19 cellular contexts compared by ENCODE assay signal in the genomic region with DNA sequence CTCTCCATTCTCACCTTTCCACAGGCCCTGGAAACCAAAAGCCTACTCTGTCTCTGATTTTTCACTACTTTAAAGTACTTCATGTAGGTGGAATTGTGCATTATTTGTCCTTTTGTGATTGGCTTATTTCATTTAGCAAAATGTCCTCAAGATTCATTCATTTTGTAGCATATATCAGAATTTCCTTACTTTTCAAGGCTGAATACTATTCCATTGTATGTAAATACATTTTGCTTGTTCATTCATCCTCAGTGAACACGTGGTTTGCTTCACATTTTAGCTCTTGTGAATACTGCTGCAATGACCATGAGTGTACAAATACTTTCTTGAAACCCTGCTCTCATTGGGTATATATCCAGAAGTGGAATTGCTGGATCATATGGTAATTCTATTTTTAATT. TPM values are rescaled to one million over a fixed set of nuclear protein-coding genes. Genes with fewer than 3 reads are reported as not detected.
DNase-seq lines count a peak whose midpoint lies in the region; ATAC-seq, FAIRE-seq and TF ChIP-seq lines count a peak whose summit lies in the region.
"Had no signal": no experiment of that assay in that cellular context is flagged by ENCODE, and none has a peak within 500 bp of the region (broad histone marks: within the 10 kb centered on the region; RNA-seq: fewer than 3 reads in every experiment).

No MANE protein-coding gene starts in this region.

- no peaks in the 10 kb centered on the region for H3K79me1 ChIP-seq in H1 (ENCODE audit: low read depth, low read length)

- H2BK5ac ChIP-seq in H1 (ENCODE audit: low read depth, low read length) = no peak overlapping the region

- H3K27ac ChIP-seq in A549 (no peak overlapping the region), HEK293 (ENCODE audit: extremely low read depth, low read depth, low read length) (no peak overlapping the region), H1 (ENCODE audit: low read depth, low read length) (no peak overlapping the region), lower lobe of right lung (no peak overlapping the region)
- H3K27ac ChIP-seq: 22Rv1 had no signal

- no peaks in the 10 kb centered on the region for H3K36me3 ChIP-seq in HEK293 (ENCODE audit: control insufficient read depth in 2 of 2, insufficient read depth in 1 of 2, low read length in 2 of 2)
- H3K36me3 ChIP-seq in H1 (ENCODE audit: control insufficient read depth in 2 of 4, insufficient read depth in 4 of 4, low read length in 3 of 4) = peaks cover 0 to 18% (median 6%) of the 10 kb centered on the region in 4 experiments; a peak in 3 of 8 replicates
- no peaks in the 10 kb centered on the region for H3K36me3 ChIP-seq in BE2C
- H3K36me3 ChIP-seq in lower lobe of right lung = no peaks in the 10 kb centered on the region

- POLR2A ChIA-PET in A549 (lab: Yijun Ruan, JAX) (no interaction called here), HEK293 (lab: Yijun Ruan, JAX) (interaction anchor here (0.8 kb wide), 1 partner anchor 9 kb away, joined by 3 read pairs; a partner anchor contains a TSS), H1 (lab: Charles Lee; ENCODE audit: partially characterized antibody) (interaction anchor here (1.3 to 1.8 kb wide), 2 partner anchors 15 to 18 kb away, joined by 4 to 7 read pairs; no protein-coding TSS in a partner anchor)

- ATAC-seq in A549 = no peak
- ATAC-seq in lower lobe of right lung = no peak
- ATAC-seq: HCT116 had no signal

- H3K14ac ChIP-seq in H1 (ENCODE audit: insufficient read length) = no peak overlapping the region

- no peak overlapping the region for H3K23ac ChIP-seq in H1 (ENCODE audit: insufficient read length)

- no peak overlapping the region for H3K4me3 ChIP-seq in A549
- H3K4me3 ChIP-seq in HEK293 (ENCODE audit: low read depth, low read length) = no peak overlapping the region
- H3K4me3 ChIP-seq in H1 (ENCODE audit: extremely low read depth in 1 of 4, insufficient read depth in 2 of 4, low read depth in 3 of 4, low read length in 4 of 4) = no peak overlapping the region
- no peak overlapping the region for H3K4me3 ChIP-seq in BE2C (ENCODE audit: low read depth, low read length)
- no peak overlapping the region for H3K4me3 ChIP-seq in lower lobe of right lung

- H3K23me2 ChIP-seq in H1 (ENCODE audit: low read depth, low read length) = no peaks in the 10 kb centered on the region

- no peak overlapping the region for H3K56ac ChIP-seq in H1 (replicated peaks; ENCODE audit: insufficient read length, low read depth, low read length)

- no peak for TF ChIP-seq CTCF in A549 (IDR thresholded peaks at IDR 0.05)
- TF ChIP-seq CTCF in HEK293 (tag by site-specific recombination; IDR thresholded peaks at IDR 0.05) = no peak
- TF ChIP-seq CTCF in H1 (IDR thresholded peaks at IDR 0.05; ENCODE audit: control extremely low read depth in 1 of 3, insufficient read depth in 1 of 3, low read depth in 1 of 3, low read length in 3 of 3) = no peak
- no peak for TF ChIP-seq CTCF in BE2C (IDR thresholded peaks at IDR 0.05; ENCODE audit: low read depth, low read length)
- TF ChIP-seq CTCF in lower lobe of right lung (IDR thresholded peaks at IDR 0.05) = no peak

- TF ChIP-seq RAD21 in A549 (conservative IDR thresholded peaks at IDR 0.05 in 1 of 2, IDR thresholded peaks at IDR 0.05 in 1 of 2) (no peak), H1 (IDR thresholded peaks at IDR 0.05 in 1 of 2, conservative IDR thresholded peaks at IDR 0.05 in 1 of 2; ENCODE audit: low read depth in 2 of 2, low read length in 2 of 2) (no peak)

- peaks cover 5 to 6% of the 10 kb centered on the region in 2 experiments for H4K20me1 ChIP-seq in H1 (replicated peaks in 1 of 2; ENCODE audit: control insufficient read depth in 1 of 2, insufficient read depth in 2 of 2, low read length in 2 of 2)

- TF ChIP-seq POLR2A in A549 (IDR thresholded peaks at IDR 0.05; ENCODE audit: low read length) = no peak
- no peak for TF ChIP-seq POLR2A in H1 (IDR thresholded peaks at IDR 0.05; ENCODE audit: control extremely low read depth in 1 of 2, low read depth in 2 of 2, low read length in 2 of 2)

- no peak overlapping the region for H2AFZ ChIP-seq in H1 (ENCODE audit: low read length)

- no peak overlapping the region for H3K4ac ChIP-seq in H1 (replicated peaks; ENCODE audit: insufficient read length, low read depth, low read length)

- H3K27me3 ChIP-seq in H1 (replicated peaks in 1 of 4; ENCODE audit: control insufficient read depth in 3 of 4, extremely low read depth in 1 of 4, insufficient read depth in 3 of 4, low read length in 3 of 4) (no peaks in the 10 kb centered on the region), BE2C (no peaks in the 10 kb centered on the region), lower lobe of right lung (ENCODE audit: low read depth) (no peaks in the 10 kb centered on the region)

- no peak overlapping the region for H4K5ac ChIP-seq in H1 (ENCODE audit: insufficient read length, low read depth, low read length)

- H3K9me3 ChIP-seq in A549 (no peaks in the 10 kb centered on the region), HEK293 (ENCODE audit: control insufficient read depth, insufficient read depth, low read depth, low read length) (no peaks in the 10 kb centered on the region), H1 (ENCODE audit: insufficient read depth in 2 of 2, low read depth in 1 of 2, low read length in 1 of 2) (peaks cover 4 to 10% of the 10 kb centered on the region in 2 experiments; a peak in 3 of 4 replicates), BE2C (0 out of 2 replicates have a peak, but pooled peaks cover 2% of the 10 kb centered on the region), lower lobe of right lung (no peaks in the 10 kb centered on the region)

- H2BK12ac ChIP-seq in H1 (ENCODE audit: low read depth, low read length) = no peak overlapping the region

- no peak overlapping the region for H4K91ac ChIP-seq in H1 (replicated peaks; ENCODE audit: insufficient read length, low read length)

- TF ChIP-seq EP300 in A549 (IDR thresholded peaks at IDR 0.05) (no peak), H1 (IDR thresholded peaks at IDR 0.05; ENCODE audit: borderline replicate concordance in 1 of 2, low read depth in 2 of 2, low read length in 2 of 2) (no peak)

- H3K4me1 ChIP-seq in A549 (peaks cover 8% of the 10 kb centered on the region; the same call in 2 of the 3 replicates), HEK293 (ENCODE audit: control insufficient read depth, insufficient read depth, low read length) (peaks cover 11% of the 10 kb centered on the region; the same call in 1 of the 2 replicates), H1 (replicated peaks in 1 of 4; ENCODE audit: control insufficient read depth in 3 of 4, insufficient read depth in 4 of 4, low read length in 3 of 4) (peaks cover 0 to 3% (median under 1%) of the 10 kb centered on the region in 4 experiments; a peak in 2 of 7 replicates), BE2C (peaks cover 5% of the 10 kb centered on the region; the same call in 1 of the 2 replicates), lower lobe of right lung (no peaks in the 10 kb centered on the region)
- H3K4me1 ChIP-seq: Caco-2 had no signal

- FAIRE-seq in A549 (lab: Jason Lieb, UNC) (no peak), H1 (lab: Jason Lieb, UNC) (no peak)
- FAIRE-seq: A204.1, GM12892 had no signal

- intact Hi-C loops in lower lobe of right lung (cut with DNase I) = no loop called here

- CTCF ChIA-PET in A549 (lab: Yijun Ruan, JAX) (interaction anchor here (1.7 to 1.9 kb wide), 2 partner anchors 9 to 88 kb away, joined by 4 to 8 read pairs; no protein-coding TSS in a partner anchor), HEK293 (lab: Yijun Ruan, JAX) (no interaction called here), H1 (lab: Charles Lee; ENCODE audit: partially characterized antibody) (interaction anchor here (1.4 kb wide), 1 partner anchor 9 kb away, joined by 6 read pairs; a partner anchor contains a TSS)

- no peak overlapping the region for H4K8ac ChIP-seq in H1 (ENCODE audit: extremely low read depth, insufficient read depth, low read length)

- peaks cover 45 to 100% of the 10 kb centered on the region in 2 experiments for H3K79me2 ChIP-seq in H1 (ENCODE audit: control insufficient read depth in 1 of 2, insufficient read depth in 2 of 2, low read length in 2 of 2)

- no peak overlapping the region for H3K9ac ChIP-seq in H1 (replicated peaks in 1 of 4; ENCODE audit: extremely low read depth in 1 of 4, low read depth in 3 of 4, low read length in 3 of 4)

- H3K18ac ChIP-seq in H1 (ENCODE audit: extremely low read depth, low read length) = no peak overlapping the region

- DNase-seq in A549 (ENCODE audit: low read depth in 1 of 2, low spot score in 1 of 2) (no peak), H1 (ENCODE audit: low read depth in 1 of 2, low spot score in 2 of 2) (no peak), NCI-H82 treated with DMSO at 0.1 percent for 48 hours (lab: John Stamatoyannopoulos, UW; ENCODE audit: unreplicated experiment) (no peak), BE2C (no peak), lower lobe of right lung (no peak)
- DNase-seq: ACHN; AML-193; C1 segment of cervical spinal cord; Caco-2; CD4-positive, alpha-beta memory T cell; DMS153; DND-41; GOT3; H9 had no signal

- H3K4me2 ChIP-seq in A549 (no peak overlapping the region), H1 (ENCODE audit: insufficient read depth in 1 of 2, low read depth in 2 of 2, low read length in 2 of 2) (no peak overlapping the region)

- H2BK20ac ChIP-seq in H1 (ENCODE audit: low read length) = no peak overlapping the region

- H2BK15ac ChIP-seq in H1 (ENCODE audit: low read length) = no peak overlapping the region

- no peak overlapping the region for H2BK120ac ChIP-seq in H1 (replicated peaks; ENCODE audit: low read depth, low read length)

- H2AK5ac ChIP-seq in H1 (ENCODE audit: low read depth, low read length) = no peak overlapping the region

- 58% methylated on average over 1 of the region's 1 CpG for WGBS in A549 (ENCODE audit: missing lambda C conversion rate)
- whole genome bisulfite sequencing in H1 (ENCODE audit: extremely low coverage in 1 of 2, insufficient coverage in 1 of 2, insufficient read length in 1 of 2, insufficient replicate concordance in 2 of 2, low coverage in 1 of 2, low lambda C conversion rate in 2 of 2, missing lambda C conversion rate in 1 of 2), 2 experiments = 96% methylated on average over 1 of the region's 1 CpG; no CpG with 5 or more reads in 1 of the 2 experiments

RNA-seq across cellular contexts. Expression of a gene that starts 8.8 kb away (rescaled TPM):
- polyA plus RNA-seq in A549 (2011; rRNA removed) (37.7 and 50.1 TPM in 2 replicates), A549 (2017; fragmentation: RNase III; extraction: RNeasy Plus Mini Kit Qiagen cat#74134 plus additional on column Dnase treatment) (24.1 to 25.1 TPM (median 24.6 TPM) in 3 replicates), H1 (2011; rRNA removed) (18.7 and 22.9 TPM in 2 replicates)
- polyA plus RNA-seq in A549 (2012; cell fraction: cytosol; rRNA removed) = 11.0 and 11.2 TPM in 2 replicates
- polyA plus RNA-seq in A549 (2012; cell fraction: nucleus; rRNA removed) = 7.5 and 9.6 TPM in 2 replicates
- polyA minus RNA-seq in A549 (2011; rRNA and poly(A)+ RNA removed) = 5.9 and 6.3 TPM in 2 replicates
- 94.0 and 94.2 TPM in 2 replicates for total RNA-seq in H1 (2021; fragmentation: NEBNext Ultra II Directional; extraction: Animal tissue kit (Norgen Biotek cat#: 25700))
- polyA plus RNA-seq in H1 (2011; cell fraction: cytosol; rRNA removed) = 26.6 TPM
- polyA plus RNA-seq in H1 (2011; cell fraction: nucleus; rRNA removed) = 14.5 TPM
- polyA plus RNA-seq in H1 (2012, experiment 1 of 2) = 24.9 to 57.2 TPM (median 35.1 TPM) in 4 replicates
- 6.7 TPM for polyA plus RNA-seq in H1 (2012, experiment 2 of 2)
- 54.7 TPM for polyA plus RNA-seq in H1 (2013, experiment 1 of 2)
- 60.5 TPM for polyA plus RNA-seq in H1 (2013, experiment 2 of 2)
- 28.4 and 53.6 TPM in 2 replicates for polyA minus RNA-seq in H1 (2011; rRNA and poly(A)+ RNA removed)
- 28.0 TPM for polyA minus RNA-seq in H1 (2011; cell fraction: cytosol; rRNA and poly(A)+ RNA removed)
- 86.1 TPM for polyA minus RNA-seq in H1 (2011; cell fraction: nucleus; rRNA and poly(A)+ RNA removed)
- polyA plus RNA-seq in BE2C (2012; ENCODE audit: insufficient read depth, insufficient read length, low read depth) = 5.9 TPM
- total RNA-seq in lower lobe of right lung = 39.0 TPM
